In the genomic region with DNA sequence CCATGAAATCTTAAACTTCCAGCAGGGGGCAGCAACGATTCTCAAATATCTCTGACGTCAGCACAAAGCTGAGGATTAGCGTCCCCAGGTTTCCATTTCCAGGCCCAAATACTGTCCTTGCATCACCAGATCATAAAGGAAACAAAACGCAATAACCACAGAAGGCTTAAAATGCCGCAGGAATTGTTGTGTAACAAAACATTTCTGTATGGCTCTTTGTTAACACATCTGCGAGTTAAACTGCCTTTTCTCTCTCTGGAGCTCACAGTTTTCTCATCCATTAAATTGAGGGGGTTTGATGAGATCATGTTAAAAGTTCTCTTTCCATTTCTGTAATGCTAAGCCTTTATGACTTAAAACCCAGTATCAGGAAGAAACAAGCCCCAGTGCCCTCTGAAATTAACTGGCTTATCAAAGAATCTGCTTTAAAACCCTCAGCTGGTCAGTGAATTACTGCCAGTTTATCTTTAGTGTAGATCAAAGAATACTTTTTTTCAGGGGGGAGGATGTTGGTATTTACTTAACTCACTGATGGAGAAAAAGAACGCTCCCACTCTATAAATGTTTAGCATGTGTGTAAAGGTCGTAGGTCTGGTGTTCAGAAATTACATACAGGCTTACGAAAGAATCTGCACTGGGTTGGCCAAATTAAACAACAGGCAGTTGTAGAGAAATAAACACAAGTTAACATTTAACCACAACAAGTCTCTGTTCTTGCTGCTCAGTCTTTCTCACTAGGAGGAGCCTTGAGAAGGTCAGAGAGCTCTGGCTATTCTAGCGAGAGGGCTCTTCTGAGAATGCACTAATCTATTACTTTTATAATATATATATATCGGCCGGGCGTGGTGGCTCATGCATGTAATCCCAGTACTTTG, we compare ENCODE assay signal across 8 cellular contexts. TPM values are rescaled to one million over a fixed set of nuclear protein-coding genes. Genes with fewer than 3 reads are reported as not detected.
A peak's percentile ranks its signal among the peaks of the same experiment; 100 is the strongest.
DNase-seq lines count a peak whose midpoint lies in the region; ATAC-seq lines count a peak whose summit lies in the region.

No MANE protein-coding gene starts in this region.

- no peaks in the 10 kb centered on the region for H3K9me3 ChIP-seq in Karpas-422 (ENCODE audit: low read length)
- H3K9me3 ChIP-seq in neuron (ENCODE audit: low read length): no peaks in the 10 kb centered on the region

- peak overlapping the region; percentile 32; the same call in 1 of the 2 replicates for H3K9ac ChIP-seq in Karpas-422 (ENCODE audit: low read length)

- H4K20me1 ChIP-seq in Karpas-422 (ENCODE audit: insufficient read depth, low read depth, low read length): no peaks in the 10 kb centered on the region

- peak overlapping the region; percentile 42 for H3K4me2 ChIP-seq in Karpas-422 (ENCODE audit: low read depth, low read length, poor library complexity, severe bottlenecking)

- ATAC-seq in GM19452 (IDR thresholded peaks at IDR 0.05; ENCODE audit: unreplicated experiment): no peak

- H2AFZ ChIP-seq in Karpas-422 (ENCODE audit: low read length): peak overlapping the region; percentile 93
- H2AFZ ChIP-seq in neuron (ENCODE audit: low read depth, low read length): peak overlapping the region; percentile 100

- no peaks in the 10 kb centered on the region for H3K9me2 ChIP-seq in Karpas-422 (replicated peaks; ENCODE audit: insufficient read depth, low read length)

- H3K4me1 ChIP-seq in Karpas-422 (ENCODE audit: low read length) (peaks cover 5% of the 10 kb centered on the region), neuron (ENCODE audit: insufficient read depth, low read length) (peaks cover 6% of the 10 kb centered on the region)

- H3K4me3 ChIP-seq in Karpas-422 (ENCODE audit: low read length): no peak overlapping the region
- H3K4me3 ChIP-seq in neuron (ENCODE audit: low read length): peak overlapping the region; percentile 25

- H3K36me3 ChIP-seq in Karpas-422 (ENCODE audit: insufficient read depth, low read length) (no peaks in the 10 kb centered on the region), neuron (ENCODE audit: insufficient read depth, low read length) (no peaks in the 10 kb centered on the region)

- DNase-seq in GM04503 (ENCODE audit: low read depth) (peak; percentile 88), Karpas-422 (peak; percentile 92), RPMI8226 (peak; percentile 79), fibroblast of peridontal ligament (ENCODE audit: extremely low read depth) (peak; percentile 99), stromal cell of bone marrow (ENCODE audit: low read depth) (peak; percentile 88)
- peak; percentile 14 to 43 for DNase-seq in activated T-helper 1 cell treated with anti-CD3 and anti-CD28 coated beads, Interleukin-2, amount 50 U/mL, for 16 hours (ENCODE audit: low read depth in 1 of 2, low spot score in 1 of 2)

- H3K27ac ChIP-seq in Karpas-422 (ENCODE audit: low read length): no peak overlapping the region

- H3K79me2 ChIP-seq in Karpas-422 (ENCODE audit: low read length): no peaks in the 10 kb centered on the region

- no peaks in the 10 kb centered on the region for H3K27me3 ChIP-seq in Karpas-422 (ENCODE audit: low read length)
- H3K27me3 ChIP-seq in neuron (ENCODE audit: insufficient read depth, low read length): no peaks in the 10 kb centered on the region

RNA-seq across cellular contexts. Expression of a gene that starts 10.6 kb away (rescaled TPM):
- 22.1 and 43.5 TPM in 2 replicates for total RNA-seq in Karpas-422 (2014; rRNA removed; shearing (Covaris generic); ENCODE audit: low replicate concordance)

RNA-seq across cellular contexts. Expression of a gene that starts 28.0 kb away (rescaled TPM):
- total RNA-seq in Karpas-422 (2014; rRNA removed; shearing (Covaris generic); ENCODE audit: low replicate concordance): 33.9 and 194 TPM in 2 replicates

RNA-seq across cellular contexts. Expression of a gene that starts 44.8 kb away (rescaled TPM):
- total RNA-seq in Karpas-422 (2014; rRNA removed; shearing (Covaris generic); ENCODE audit: low replicate concordance): 1.8 TPM in 1 of 2 replicates, not detected in the other

RNA-seq across cellular contexts. Expression of a gene that starts 56.9 kb away (rescaled TPM):
- 21.8 and 24.4 TPM in 2 replicates for total RNA-seq in Karpas-422 (2014; rRNA removed; shearing (Covaris generic); ENCODE audit: low replicate concordance)

RNA-seq across cellular contexts. Expression of a gene that starts 57.1 kb away (rescaled TPM):
- 43.6 and 49.2 TPM in 2 replicates for total RNA-seq in Karpas-422 (2014; rRNA removed; shearing (Covaris generic); ENCODE audit: low replicate concordance)

Comparison
In these comparisons a context has a peak if more than half of its experiments do, and no peak if none do; other contexts are left out.
1. DNase-seq: peak in every context shown above with its lines; median percentile 99 in fibroblast of peridontal ligament; 92 in Karpas-422; 88 in GM04503; 88 in stromal cell of bone marrow; 79 in RPMI8226; 28 in activated T-helper 1 cell treated with anti-CD3 and anti-CD28 coated beads, Interleukin-2, amount 50 U/mL, for 16 hours.